Comparison of ENCODE assay signal across 17 cellular contexts in the genomic region with DNA sequence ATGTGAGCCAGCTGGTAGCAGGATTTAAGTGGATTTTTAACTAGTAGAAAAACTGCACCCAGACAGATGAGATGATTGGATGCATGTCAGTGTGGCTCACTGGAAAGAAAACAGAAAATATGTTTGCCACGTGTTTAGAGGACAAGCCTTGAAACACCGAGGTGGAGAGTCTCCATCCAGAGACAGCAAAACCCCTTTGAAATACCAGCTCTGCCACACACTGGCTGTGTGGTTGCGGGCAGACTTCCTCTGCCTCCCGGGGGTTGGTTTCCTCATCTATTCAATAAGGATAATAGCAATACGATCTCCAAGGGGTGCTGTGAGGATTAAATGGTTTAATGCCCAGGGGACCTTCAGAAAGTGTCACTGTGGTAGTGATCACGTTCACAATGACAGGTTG.
DNase-seq lines count a peak whose midpoint lies in the region; ATAC-seq and TF ChIP-seq lines count a peak whose summit lies in the region.
"Had no signal": no experiment of that assay in that cellular context is flagged by ENCODE, and none has a peak within 500 bp of the region (broad histone marks: within the 10 kb centered on the region; RNA-seq: fewer than 3 reads in every experiment).

No MANE protein-coding gene starts in this region.

- H3K4me3 ChIP-seq in NB4 (ENCODE audit: low read depth, low read length), result no peak overlapping the region
- H3K4me3 ChIP-seq in neural progenitor cell, result no peak overlapping the region
- H3K4me3 ChIP-seq in stomach, result no peak overlapping the region

- ATAC-seq in activated T-cell treated with anti-CD3 and anti-CD28 coated beads, Interleukin-2, amount 50 U/mL, for 4 hours, result no peak
- ATAC-seq: Panc1, SK-N-SH treated with all-trans-retinoic acid at 6 μM for 48 hours had no signal

- H3K36me3 ChIP-seq in neural progenitor cell (no peaks in the 10 kb centered on the region), stomach (no peaks in the 10 kb centered on the region)

- H3K27ac Mint-ChIP-seq in neural progenitor cell, result no peak overlapping the region
- no peak overlapping the region for H3K27ac Mint-ChIP-seq in activated naive CD8-positive, alpha-beta T cell treated with anti-CD3 and anti-CD28 coated beads for 36 hours

- H3K9me3 Mint-ChIP-seq in neural progenitor cell, result no peaks in the 10 kb centered on the region
- H3K9me3 Mint-ChIP-seq in activated T-cell treated with anti-CD3 and anti-CD28 coated beads, Interleukin-2, amount 50 U/mL, for 4 hours, result no peaks in the 10 kb centered on the region
- no peaks in the 10 kb centered on the region for H3K9me3 Mint-ChIP-seq in activated naive CD8-positive, alpha-beta T cell treated with anti-CD3 and anti-CD28 coated beads for 36 hours

- WGBS in stomach, 5 donors, result 53 to 64% (median 61%) methylated on average over 6 of the region's 6 CpGs

- no peak overlapping the region for H2AFZ ChIP-seq in neural progenitor cell (replicated peaks)

- H4K20me1 ChIP-seq in neural progenitor cell (ENCODE audit: low read depth), result no peaks in the 10 kb centered on the region

- H3F3A ChIP-seq in neural progenitor cell (ENCODE audit: low read depth), result peaks cover 9% of the 10 kb centered on the region

- no peak for TF ChIP-seq EP300 in stomach (IDR thresholded peaks at IDR 0.05)

- peaks cover 27% of the 10 kb centered on the region for H3K4me1 Mint-ChIP-seq in neural progenitor cell
- peaks cover 3% of the 10 kb centered on the region for H3K4me1 Mint-ChIP-seq in activated T-cell treated with anti-CD3 and anti-CD28 coated beads, Interleukin-2, amount 50 U/mL, for 4 hours (ENCODE audit: low read depth)
- H3K4me1 Mint-ChIP-seq in activated naive CD8-positive, alpha-beta T cell treated with anti-CD3 and anti-CD28 coated beads for 36 hours, result peaks cover 9% of the 10 kb centered on the region

- peak overlapping the region; percentile 40 for H3K4me2 ChIP-seq in neural progenitor cell

- H3K27me3 Mint-ChIP-seq in neural progenitor cell (ENCODE audit: insufficient read depth, low read depth), result peaks cover 11% of the 10 kb centered on the region
- H3K27me3 Mint-ChIP-seq in activated T-cell treated with anti-CD3 and anti-CD28 coated beads, Interleukin-2, amount 50 U/mL, for 4 hours (ENCODE audit: low read depth), result peaks cover 7% of the 10 kb centered on the region
- H3K27me3 Mint-ChIP-seq in activated naive CD8-positive, alpha-beta T cell treated with anti-CD3 and anti-CD28 coated beads for 36 hours, result no peaks in the 10 kb centered on the region

- H3K27me3 ChIP-seq in neural progenitor cell (peaks cover 22% of the 10 kb centered on the region), stomach (no peaks in the 10 kb centered on the region)

- H3K27ac ChIP-seq in neural progenitor cell (no peak overlapping the region), stomach (no peak overlapping the region)
- H3K27ac ChIP-seq: C4-2B had no signal

- no peaks in the 10 kb centered on the region for H3K79me2 ChIP-seq in neural progenitor cell (ENCODE audit: low read depth)

- TF ChIP-seq CTCF in NB4 (IDR thresholded peaks at IDR 0.05; ENCODE audit: low read depth, low read length) (no peak), neural progenitor cell (IDR thresholded peaks at IDR 0.05) (no peak), stomach (IDR thresholded peaks at IDR 0.05) (no peak)

- H3K4me3 Mint-ChIP-seq in neural progenitor cell, result no peak overlapping the region
- no peak overlapping the region for H3K4me3 Mint-ChIP-seq in activated T-cell treated with anti-CD3 and anti-CD28 coated beads, Interleukin-2, amount 50 U/mL, for 4 hours
- no peak overlapping the region for H3K4me3 Mint-ChIP-seq in activated naive CD8-positive, alpha-beta T cell treated with anti-CD3 and anti-CD28 coated beads for 36 hours

- H3K4me1 ChIP-seq in neural progenitor cell (peaks cover 22% of the 10 kb centered on the region), stomach (peaks cover 0 to 3% (median 0%) of the 10 kb centered on the region in 4 donors)

- no peak overlapping the region for H3K9ac ChIP-seq in neural progenitor cell

- H3K36me3 Mint-ChIP-seq in neural progenitor cell, result no peaks in the 10 kb centered on the region
- no peaks in the 10 kb centered on the region for H3K36me3 Mint-ChIP-seq in activated T-cell treated with anti-CD3 and anti-CD28 coated beads, Interleukin-2, amount 50 U/mL, for 4 hours (ENCODE audit: insufficient read depth)
- no peaks in the 10 kb centered on the region for H3K36me3 Mint-ChIP-seq in activated naive CD8-positive, alpha-beta T cell treated with anti-CD3 and anti-CD28 coated beads for 36 hours

- intact Hi-C loops in stomach (cut with DNase I; ENCODE audit: low total_unique reads), result no loop called here

- DNase-seq in NCI-H1436 (lab: John Stamatoyannopoulos, UW), result peak; percentile 51
- no peak for DNase-seq in NCI-H1436 treated with DMSO at 0.1 percent for 48 hours (lab: John Stamatoyannopoulos, UW)
- peak; percentile 79 for DNase-seq in NB4 (ENCODE audit: low read depth)
- peak; percentile 66 for DNase-seq in NCI-H82 treated with DMSO at 0.1 percent for 48 hours (lab: John Stamatoyannopoulos, UW; ENCODE audit: unreplicated experiment)
- DNase-seq in neural progenitor cell (ENCODE audit: low spot score), result peak; percentile 19
- DNase-seq in activated T-cell treated with anti-CD3 and anti-CD28 coated beads, Interleukin-2, amount 50 U/mL, for 4 hours, result no peak
- DNase-seq in stomach, result no peak
- no peak for DNase-seq in activated naive CD8-positive, alpha-beta T cell treated with anti-CD3 and anti-CD28 coated beads for 36 hours
- DNase-seq: 8988T, DMS153, GOT3, NCI-H2171 treated with DMSO at 0.1 percent for 48 hours, NCI-H526, Right ventricle myocardium superior had no signal

- TF ChIP-seq POLR2A in NB4 (IDR thresholded peaks at IDR 0.05; ENCODE audit: extremely low read depth, insufficient read length) (no peak), stomach (IDR thresholded peaks at IDR 0.05) (no peak)

- H3K9me3 ChIP-seq in neural progenitor cell (ENCODE audit: low read depth), result no peaks in the 10 kb centered on the region
- H3K9me3 ChIP-seq in stomach, result no peaks in the 10 kb centered on the region

Comparison
In these comparisons a context has a peak if more than half of its experiments do, and no peak if none do; other contexts are left out.
1. DNase-seq: peak in NCI-H1436 (single experiment), NB4 (single experiment), NCI-H82 treated with DMSO at 0.1 percent for 48 hours (single experiment) and neural progenitor cell (single experiment); none in NCI-H1436 treated with DMSO at 0.1 percent for 48 hours (single experiment), activated T-cell treated with anti-CD3 and anti-CD28 coated beads, Interleukin-2, amount 50 U/mL, for 4 hours (single experiment), stomach (single experiment) and activated naive CD8-positive, alpha-beta T cell treated with anti-CD3 and anti-CD28 coated beads for 36 hours (single experiment).